19 cellular contexts compared by ENCODE assay signal in genomic region chr9:27792971-27793689, GRCh38.
"Had no signal": no experiment of that assay in that cellular context is flagged by ENCODE, and none has a peak within 500 bp of the region (broad histone marks: within the 10 kb centered on the region; RNA-seq: fewer than 3 reads in every experiment).

No MANE protein-coding gene starts in this region.

- H3K4me1 ChIP-seq: breast epithelium, prostate gland, spleen, transverse colon had no signal

- H3K36me3 Mint-ChIP-seq: activated CD4-positive, alpha-beta memory T cell treated with anti-CD3 and anti-CD28 coated beads for 36 hours; naive B cell had no signal

- ATAC-seq: activated T-cell treated with anti-CD3 and anti-CD28 coated beads, Interleukin-2, amount 50 U/mL, for 72 hours; sciatic nerve had no signal

- H3K27me3 ChIP-seq: breast epithelium, hepatocyte, neutrophil, spleen, transverse colon had no signal

- H3K36me3 ChIP-seq: breast epithelium, neutrophil, prostate gland, spleen, transverse colon had no signal

- DNase-seq: activated CD4-positive, alpha-beta memory T cell treated with anti-CD3 and anti-CD28 coated beads for 36 hours; activated CD8-positive, alpha-beta memory T cell treated with anti-CD3 and anti-CD28 coated beads, Interleukin-2, amount 50 U/mL, for 4 hours; activated T-cell treated with anti-CD3 and anti-CD28 coated beads, Interleukin-2, amount 50 U/mL, for 72 hours; aorta; endodermal cell; erythroblast; midbrain; naive B cell; spleen; stimulated activated CD4-positive, alpha-beta T cell treated with anti-CD3 and anti-CD28 coated beads, Interleukin-1b, Interleukin-23, amount 100 ng/mL, for 48 hours; stimulated activated naive CD4-positive, alpha-beta T cell; substantia nigra; transverse colon had no signal

- H3K27ac ChIP-seq: breast epithelium, hepatocyte, neutrophil, prostate gland, spleen, transverse colon, VCaP had no signal

- H3K27ac Mint-ChIP-seq: activated CD4-positive, alpha-beta memory T cell treated with anti-CD3 and anti-CD28 coated beads for 36 hours; activated T-cell treated with anti-CD3 and anti-CD28 coated beads, Interleukin-2, amount 50 U/mL, for 72 hours; endodermal cell; naive B cell had no signal

- H3K4me1 Mint-ChIP-seq: endodermal cell, naive B cell had no signal

- H3K9me3 ChIP-seq: neutrophil, prostate gland, transverse colon had no signal

- H3K4me3 Mint-ChIP-seq: activated CD4-positive, alpha-beta memory T cell treated with anti-CD3 and anti-CD28 coated beads for 36 hours; activated T-cell treated with anti-CD3 and anti-CD28 coated beads, Interleukin-2, amount 50 U/mL, for 72 hours; endodermal cell; naive B cell had no signal

- H3K4me3 ChIP-seq: breast epithelium, hepatocyte, prostate gland, spleen, transverse colon had no signal
